Comparison of ENCODE assay signal across 12 cellular contexts in genomic region chrX:13717697-13718483, GRCh38. TPM values are rescaled to one million over a fixed set of nuclear protein-coding genes. Genes with fewer than 3 reads are reported as not detected.
DNase-seq lines count a peak whose midpoint lies in the region; ATAC-seq lines count a peak whose summit lies in the region.
"Had no signal": no experiment of that assay in that cellular context is flagged by ENCODE, and none has a peak within 500 bp of the region (broad histone marks: within the 10 kb centered on the region; RNA-seq: fewer than 3 reads in every experiment).

No MANE protein-coding gene starts in this region.

- POLR2A ChIA-PET in CD8-positive, alpha-beta memory T cell (lab: Charles Lee), result interaction anchor here (2.2 kb wide), 1 partner anchor 17 kb away, joined by 15 read pairs; the partner anchor contains the start of genes OFD1 and TRAPPC2

- peaks cover 40% of the 10 kb centered on the region for H3K4me1 ChIP-seq in CD8-positive, alpha-beta memory T cell (ENCODE audit: insufficient read depth, low read length)
- peaks cover 6% of the 10 kb centered on the region for H3K4me1 ChIP-seq in rectal smooth muscle tissue (ENCODE audit: control insufficient read depth, insufficient read depth, low read length)

- H3K4me1 Mint-ChIP-seq in CD8-positive, alpha-beta memory T cell, result peaks cover 55 to 65% (median 64%) of the 10 kb centered on the region in 3 donors
- peaks cover 13% of the 10 kb centered on the region for H3K4me1 Mint-ChIP-seq in activated naive CD8-positive, alpha-beta T cell treated with anti-CD3 and anti-CD28 coated beads for 36 hours

- no peaks in the 10 kb centered on the region for H3K27me3 Mint-ChIP-seq in CD8-positive, alpha-beta memory T cell
- no peaks in the 10 kb centered on the region for H3K27me3 Mint-ChIP-seq in activated naive CD8-positive, alpha-beta T cell treated with anti-CD3 and anti-CD28 coated beads for 36 hours

- no peak for ATAC-seq in HG02884 (IDR thresholded peaks at IDR 0.05; ENCODE audit: unreplicated experiment)

- H3K27ac Mint-ChIP-seq in CD8-positive, alpha-beta memory T cell, result peak overlapping the region; percentile 56 to 97 (median 89)
- peak overlapping the region; percentile 51 for H3K27ac Mint-ChIP-seq in activated naive CD8-positive, alpha-beta T cell treated with anti-CD3 and anti-CD28 coated beads for 36 hours

- no peaks in the 10 kb centered on the region for H3K9me3 ChIP-seq in CD8-positive, alpha-beta memory T cell (ENCODE audit: low read length)

- no peaks in the 10 kb centered on the region for H3K27me3 ChIP-seq in CD8-positive, alpha-beta memory T cell (ENCODE audit: insufficient read depth, low read length, poor library complexity, severe bottlenecking)
- H3K27me3 ChIP-seq in rectal smooth muscle tissue (ENCODE audit: control insufficient read depth, insufficient read depth, low read length), result no peaks in the 10 kb centered on the region

- no peaks in the 10 kb centered on the region for H3K36me3 ChIP-seq in CD8-positive, alpha-beta memory T cell (ENCODE audit: insufficient read depth, low read length)
- no peaks in the 10 kb centered on the region for H3K36me3 ChIP-seq in rectal smooth muscle tissue (ENCODE audit: control insufficient read depth, insufficient read depth, low read length)

- CTCF ChIA-PET in CD8-positive, alpha-beta memory T cell (lab: Charles Lee), result no interaction called here

- intact Hi-C loops in head of caudate nucleus (cut with DNase I), result no loop called here

- H3K36me3 Mint-ChIP-seq in CD8-positive, alpha-beta memory T cell, result peaks cover 18 to 56% (median 23%) of the 10 kb centered on the region in 3 donors
- H3K36me3 Mint-ChIP-seq in activated naive CD8-positive, alpha-beta T cell treated with anti-CD3 and anti-CD28 coated beads for 36 hours, result peaks cover 39% of the 10 kb centered on the region

- no peak overlapping the region for H3K9ac ChIP-seq in rectal smooth muscle tissue (ENCODE audit: low read length)

- H3K4me3 ChIP-seq in CD8-positive, alpha-beta memory T cell (ENCODE audit: low read length), result no peak overlapping the region
- no peak overlapping the region for H3K4me3 ChIP-seq in rectal smooth muscle tissue (ENCODE audit: low read length)

- H3K9me3 Mint-ChIP-seq in CD8-positive, alpha-beta memory T cell, result no peaks in the 10 kb centered on the region
- no peaks in the 10 kb centered on the region for H3K9me3 Mint-ChIP-seq in activated naive CD8-positive, alpha-beta T cell treated with anti-CD3 and anti-CD28 coated beads for 36 hours

- H3K4me3 Mint-ChIP-seq in CD8-positive, alpha-beta memory T cell, result peak overlapping the region in 5 of 7 donors; percentile 17 to 52 (median 30)
- H3K4me3 Mint-ChIP-seq in activated naive CD8-positive, alpha-beta T cell treated with anti-CD3 and anti-CD28 coated beads for 36 hours, result no peak overlapping the region

- DNase-seq in CD8-positive, alpha-beta memory T cell, result no peak
- DNase-seq in activated naive CD8-positive, alpha-beta T cell treated with anti-CD3 and anti-CD28 coated beads for 36 hours, result no peak
- DNase-seq in head of caudate nucleus (peak in 23 of 42 donors; percentile 3 to 57 (median 41)), GDM1 (lab: John Stamatoyannopoulos, UW) (no peak), NCI-H345 (lab: John Stamatoyannopoulos, UW) (no peak)
- DNase-seq in stimulated activated CD4-positive, alpha-beta T cell treated with anti-CD3 and anti-CD28 coated beads, Interleukin-2, amount 100 ng/mL, for 24 hours, result no peak
- DNase-seq: activated T-cell treated with anti-CD3 and anti-CD28 coated beads for 4 hours; DMS79; NCI-H446 treated with DMSO at 0.1 percent for 48 hours; stimulated activated CD4-positive, alpha-beta T cell treated with anti-CD3 and anti-CD28 coated beads, Interleukin-4, amount 100 ng/mL, for 4 hours had no signal

- no peak overlapping the region for H3K27ac ChIP-seq in CD8-positive, alpha-beta memory T cell (ENCODE audit: low read depth, low read length)
- H3K27ac ChIP-seq in rectal smooth muscle tissue (ENCODE audit: low read depth, low read length), result peak overlapping the region; percentile 50

RNA-seq across cellular contexts. Expression of gene TRAPPC2, which starts 16.5 kb away (rescaled TPM):
- 10 to 100 TPM; 18.7 to 19.0 TPM for total RNA-seq in CD8-positive, alpha-beta memory T cell
- 50.6 TPM for polyA plus RNA-seq in CD8-positive, alpha-beta memory T cell
- total RNA-seq in activated naive CD8-positive, alpha-beta T cell treated with anti-CD3 and anti-CD28 coated beads for 36 hours, result 10 to 100 TPM; 15.8 to 16.6 TPM

RNA-seq across cellular contexts. Expression of gene OFD1, which starts 16.7 kb away (rescaled TPM):
- 10 to 100 TPM; 29.1 to 30.4 TPM for total RNA-seq in CD8-positive, alpha-beta memory T cell
- polyA plus RNA-seq in CD8-positive, alpha-beta memory T cell, result 46.3 TPM
- 10 to 100 TPM; 27.4 to 29.0 TPM for total RNA-seq in activated naive CD8-positive, alpha-beta T cell treated with anti-CD3 and anti-CD28 coated beads for 36 hours

RNA-seq across cellular contexts. Expression of gene RAB9A, which starts 29.0 kb away (rescaled TPM):
- 10 to 100 TPM; 27.1 to 32.8 TPM for total RNA-seq in CD8-positive, alpha-beta memory T cell
- 48.1 TPM for polyA plus RNA-seq in CD8-positive, alpha-beta memory T cell
- total RNA-seq in activated naive CD8-positive, alpha-beta T cell treated with anti-CD3 and anti-CD28 coated beads for 36 hours, result 10 to 100 TPM; 33.8 to 36.4 TPM

Comparison
In these comparisons a context has a peak if more than half of its experiments do, and no peak if none do; other contexts are left out.
1. DNase-seq: peak in head of caudate nucleus (23 of 42); none in CD8-positive, alpha-beta memory T cell (0 of 5), activated naive CD8-positive, alpha-beta T cell treated with anti-CD3 and anti-CD28 coated beads for 36 hours (single experiment), GDM1 (single experiment), NCI-H345 (single experiment) and stimulated activated CD4-positive, alpha-beta T cell treated with anti-CD3 and anti-CD28 coated beads, Interleukin-2, amount 100 ng/mL, for 24 hours (0 of 2).